1 cellular context compared by ENCODE assay signal in genomic region chr15:74131618-74132191, GRCh38.
TF ChIP-seq lines count a peak whose summit lies in the region.

No MANE protein-coding gene starts in this region.

TF ChIP-seq in GM12878, 131 proteins besides CTCF, POLR2A, EP300 and RAD21:
- TF ChIP-seq EZH2 (IDR thresholded peaks at IDR 0.05; ENCODE audit: borderline replicate concordance, control insufficient read depth, low read depth, low read length) = 0 out of 2 replicates have a peak, but pooled peaks have one; percentile 20
- no peak for TF ChIP-seq ZNF622 (IDR thresholded peaks at IDR 0.05)
TF ChIP-seq in GM12878: peak in this region for 1.
